ENCODE assay signal across 8 cellular contexts in the genomic region with DNA sequence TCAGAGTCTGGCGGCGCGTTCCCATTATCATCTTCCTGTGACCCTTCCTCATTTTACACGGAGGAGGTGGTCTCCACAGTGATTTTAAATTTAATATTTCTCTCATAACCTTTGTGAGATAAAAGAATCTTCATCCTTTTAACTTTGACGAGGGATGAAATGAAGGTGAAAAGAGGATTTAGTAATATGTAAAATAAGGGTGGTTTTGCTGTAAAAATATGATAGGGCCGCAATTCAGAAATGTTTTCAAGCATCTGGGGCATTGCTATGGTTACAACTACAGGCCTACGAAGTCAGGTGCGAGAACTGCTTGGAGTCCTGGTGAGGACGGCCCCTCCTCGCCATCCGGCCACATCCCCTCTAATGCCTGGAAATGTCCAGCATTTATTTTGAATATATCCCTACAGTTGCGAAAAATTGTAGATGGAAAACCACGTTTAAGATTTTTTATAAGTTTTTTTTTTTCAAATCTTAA. TPM values are rescaled to one million over a fixed set of nuclear protein-coding genes. Genes with fewer than 3 reads are reported as not detected.
DNase-seq lines count a peak whose midpoint lies in the region; ATAC-seq and TF ChIP-seq lines count a peak whose summit lies in the region.

No MANE protein-coding gene starts in this region.

- peak; percentile 8 for TF ChIP-seq CTCF in cardiac muscle cell (IDR thresholded peaks at IDR 0.05; ENCODE audit: low read depth, low read length)

- intact Hi-C loops in Right ventricle myocardium superior (cut with DNase I) = loop anchor here (10.0 kb wide), 1 partner anchor 58 kb away; the partner anchor contains the start of gene PHTF1
- intact Hi-C loops in left ventricle myocardium superior (cut with micrococcal nuclease) = loop anchor here (10.0 kb wide), 1 partner anchor 58 kb away; the partner anchor contains the start of gene PHTF1

- H3K27me3 ChIP-seq in cardiac muscle cell (no peaks in the 10 kb centered on the region), skeletal muscle satellite cell (ENCODE audit: control insufficient read depth, insufficient read depth, low read length) (no peaks in the 10 kb centered on the region)

- peak overlapping the region; percentile 85 for H3K4me2 ChIP-seq in skeletal muscle satellite cell (ENCODE audit: low read length)

- DNase-seq in cardiac muscle cell (ENCODE audit: low read depth in 1 of 2, low spot score in 1 of 2) = peak in 1 of 2 donors; percentile 21
- no peak for DNase-seq in Right ventricle myocardium superior
- DNase-seq in activated T-cell treated with anti-CD3 and anti-CD28 coated beads, Interleukin-2, amount 50 U/mL, for 4 hours = no peak
- DNase-seq in left ventricle myocardium superior = peak; percentile 37
- no peak for DNase-seq in NCI-H510A (lab: John Stamatoyannopoulos, UW)
- no peak for DNase-seq in COLO668 (lab: John Stamatoyannopoulos, UW; ENCODE audit: unreplicated experiment)
- no peak for DNase-seq in central memory CD4-positive, alpha-beta T cell

- ATAC-seq in Right ventricle myocardium superior (ENCODE audit: poor library complexity) (no peak), left ventricle myocardium superior (no peak)
- ATAC-seq in activated T-cell treated with anti-CD3 and anti-CD28 coated beads, Interleukin-2, amount 50 U/mL, for 4 hours = no peak

- peaks cover 28% of the 10 kb centered on the region for H3K4me1 Mint-ChIP-seq in activated T-cell treated with anti-CD3 and anti-CD28 coated beads, Interleukin-2, amount 50 U/mL, for 4 hours (ENCODE audit: low read depth)

- H3K9me3 ChIP-seq in cardiac muscle cell (ENCODE audit: low read depth) (no peaks in the 10 kb centered on the region), skeletal muscle satellite cell (replicated peaks; ENCODE audit: low read length) (no peaks in the 10 kb centered on the region)

- H3K4me1 ChIP-seq in cardiac muscle cell (ENCODE audit: low read depth) = peaks cover 13% of the 10 kb centered on the region
- H3K4me1 ChIP-seq in skeletal muscle satellite cell (ENCODE audit: control insufficient read depth, insufficient read depth, low read length) = peaks cover 23% of the 10 kb centered on the region

- no peaks in the 10 kb centered on the region for H3K9me3 Mint-ChIP-seq in activated T-cell treated with anti-CD3 and anti-CD28 coated beads, Interleukin-2, amount 50 U/mL, for 4 hours

- no peaks in the 10 kb centered on the region for H3K36me3 ChIP-seq in cardiac muscle cell
- no peaks in the 10 kb centered on the region for H3K36me3 ChIP-seq in skeletal muscle satellite cell (ENCODE audit: insufficient read depth, low read length)

- peak overlapping the region; percentile 86 for H3K27ac ChIP-seq in cardiac muscle cell

- H3K36me3 Mint-ChIP-seq in activated T-cell treated with anti-CD3 and anti-CD28 coated beads, Interleukin-2, amount 50 U/mL, for 4 hours (ENCODE audit: insufficient read depth) = peaks cover 12% of the 10 kb centered on the region

- no peaks in the 10 kb centered on the region for H3K27me3 Mint-ChIP-seq in activated T-cell treated with anti-CD3 and anti-CD28 coated beads, Interleukin-2, amount 50 U/mL, for 4 hours (ENCODE audit: low read depth)

- peak overlapping the region; percentile 85 for H3K9ac ChIP-seq in skeletal muscle satellite cell (ENCODE audit: low read depth, low read length)

- H3K4me3 Mint-ChIP-seq in activated T-cell treated with anti-CD3 and anti-CD28 coated beads, Interleukin-2, amount 50 U/mL, for 4 hours = peak overlapping the region; percentile 97

- peak overlapping the region; percentile 21 for H3K4me3 ChIP-seq in cardiac muscle cell
- H3K4me3 ChIP-seq in skeletal muscle satellite cell (ENCODE audit: low read length) = peak overlapping the region; percentile 67

RNA-seq across cellular contexts. Expression of gene RSBN1, which starts 0.4 kb away (rescaled TPM):
- total RNA-seq in cardiac muscle cell (18.0 and 27.3 TPM in 2 replicates), Right ventricle myocardium superior (9.6 TPM), left ventricle myocardium superior (11.6 TPM)
- polyA plus RNA-seq in cardiac muscle cell = 12.7 and 18.8 TPM in 2 replicates
- 10 to 100 TPM; 15.4 to 20.2 (median 17.2) TPM for total RNA-seq in activated T-cell treated with anti-CD3 and anti-CD28 coated beads, Interleukin-2, amount 50 U/mL, for 4 hours
- 10.9 and 11.8 TPM in 2 replicates for total RNA-seq in skeletal muscle satellite cell (2012; rRNA removed)

RNA-seq across cellular contexts. Expression of gene PHTF1, which starts 53.4 kb away (rescaled TPM):
- 33.2 and 45.2 TPM in 2 replicates for total RNA-seq in cardiac muscle cell
- polyA plus RNA-seq in cardiac muscle cell = 40.5 and 49.9 TPM in 2 replicates
- 6.5 TPM for total RNA-seq in Right ventricle myocardium superior
- 10 to 100 TPM in 1 of 3 donors, 1 to 10 TPM in 2; 9.1 to 10.9 (median 9.9) TPM for total RNA-seq in activated T-cell treated with anti-CD3 and anti-CD28 coated beads, Interleukin-2, amount 50 U/mL, for 4 hours
- 7.3 TPM for total RNA-seq in left ventricle myocardium superior
- 25.3 and 32.4 TPM in 2 replicates for total RNA-seq in skeletal muscle satellite cell (2012; rRNA removed)

RNA-seq across cellular contexts. Expression of gene PTPN22, which starts 58.8 kb away (rescaled TPM):
- total RNA-seq in cardiac muscle cell (not detected in 2 replicates), Right ventricle myocardium superior (0.35 TPM), left ventricle myocardium superior (0.40 TPM)
- not detected in 2 replicates for polyA plus RNA-seq in cardiac muscle cell
- 10 to 100 TPM; 39.9 to 49.3 (median 46.8) TPM for total RNA-seq in activated T-cell treated with anti-CD3 and anti-CD28 coated beads, Interleukin-2, amount 50 U/mL, for 4 hours
- 1.1 and 3.5 TPM in 2 replicates for total RNA-seq in skeletal muscle satellite cell (2012; rRNA removed)

Comparison
In these comparisons a context has a peak if more than half of its experiments do, and no peak if none do; other contexts are left out.
1. RNA of gene PTPN22, which starts 58.8 kb away (total RNA-seq): 39.9 to 49.3 TPM in activated T-cell treated with anti-CD3 and anti-CD28 coated beads, Interleukin-2, amount 50 U/mL, for 4 hours; 0.40 TPM in left ventricle myocardium superior (single experiment), 0.35 TPM in Right ventricle myocardium superior (single experiment) and not detected in cardiac muscle cell; every median in the first group is over 10 times any median in the second.